Comparison of ENCODE assay signal across 11 cellular contexts in the genomic region with DNA sequence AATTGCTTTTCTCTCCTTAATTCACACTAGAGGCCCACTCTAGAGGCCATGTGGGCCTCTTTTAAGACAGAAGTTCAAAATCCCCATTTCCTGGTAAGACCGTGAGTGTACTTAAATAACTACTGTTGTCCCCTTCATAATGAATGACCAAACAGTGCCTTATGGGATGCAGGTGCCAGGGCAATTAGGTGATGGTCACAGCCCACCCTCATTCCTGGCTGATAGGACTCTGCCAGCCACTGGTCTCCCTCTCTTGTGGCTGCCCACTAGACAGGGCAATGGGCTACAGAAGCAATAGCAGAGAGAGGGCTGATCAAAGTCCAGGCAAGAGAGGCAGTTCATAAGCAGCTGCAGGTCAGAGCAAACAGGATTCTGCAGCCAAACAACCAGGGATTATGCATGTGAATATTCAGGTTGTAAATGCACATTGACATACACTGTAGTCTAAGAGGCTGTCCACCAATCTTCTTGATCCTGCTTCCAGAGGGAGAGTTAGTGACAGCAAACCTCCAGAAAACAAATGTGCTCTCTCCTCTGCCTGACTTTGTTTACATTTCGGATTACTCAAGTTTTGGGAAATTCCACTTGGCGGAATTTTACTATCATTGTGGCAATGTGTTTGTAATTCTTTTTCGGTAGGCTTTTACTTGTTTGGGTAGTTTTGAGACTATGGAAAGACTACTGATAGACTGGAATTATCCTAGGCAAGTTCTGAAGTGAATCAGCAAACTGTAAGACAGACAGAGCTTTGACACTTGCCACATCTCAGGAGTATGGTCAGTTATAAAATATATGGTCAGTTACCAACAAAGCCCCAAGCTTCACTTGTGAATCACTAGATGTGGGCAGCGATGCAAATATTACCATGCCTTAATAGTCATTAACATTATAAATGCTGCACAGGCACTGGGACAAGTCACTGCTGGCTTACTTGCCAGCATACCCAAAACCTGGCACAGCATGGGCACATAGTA. TPM values are rescaled to one million over a fixed set of nuclear protein-coding genes. Genes with fewer than 3 reads are reported as not detected.
DNase-seq lines count a peak whose midpoint lies in the region; ATAC-seq and TF ChIP-seq lines count a peak whose summit lies in the region.
"Had no signal": no experiment of that assay in that cellular context is flagged by ENCODE, and none has a peak within 500 bp of the region (broad histone marks: within the 10 kb centered on the region; RNA-seq: fewer than 3 reads in every experiment).

No MANE protein-coding gene starts in this region.

- H3K4me1 ChIP-seq in skeletal muscle satellite cell (ENCODE audit: control insufficient read depth, insufficient read depth, low read length): peaks cover 57% of the 10 kb centered on the region

- H3K4me3 ChIP-seq in foreskin fibroblast (ENCODE audit: low read depth in 1 of 2, low read length in 2 of 2) (no peak overlapping the region), skeletal muscle satellite cell (ENCODE audit: low read length) (peak overlapping the region; percentile 14)

- no peaks in the 10 kb centered on the region for H3K27me3 ChIP-seq in skeletal muscle satellite cell (ENCODE audit: control insufficient read depth, insufficient read depth, low read length)

- peak; percentile 21; the same call in 2 of the 3 replicates for ATAC-seq in SK-N-SH treated with all-trans-retinoic acid at 6 μM for 48 hours
- ATAC-seq in HG03135 (IDR thresholded peaks at IDR 0.05; ENCODE audit: unreplicated experiment): no peak

- peak; percentile 17 for DNase-seq in H4 (ENCODE audit: low spot score)
- peak; percentile 54 to 66 for DNase-seq in foreskin fibroblast
- no peak for DNase-seq in DMS 273 treated with DMSO at 0.1 percent for 48 hours (lab: John Stamatoyannopoulos, UW)
- DNase-seq in NCI-H128 (lab: John Stamatoyannopoulos, UW; ENCODE audit: unreplicated experiment): no peak
- no peak for DNase-seq in NCI-H1048 (lab: John Stamatoyannopoulos, UW)
- DNase-seq: GDM1, immature natural killer cell, NCI-H524 treated with DMSO at 0.1 percent for 48 hours had no signal

- no peaks in the 10 kb centered on the region for H3K36me3 ChIP-seq in skeletal muscle satellite cell (ENCODE audit: insufficient read depth, low read length)

- H3K9ac ChIP-seq in skeletal muscle satellite cell (ENCODE audit: low read depth, low read length): peak overlapping the region; percentile 13

- no peaks in the 10 kb centered on the region for H3K9me3 ChIP-seq in skeletal muscle satellite cell (replicated peaks; ENCODE audit: low read length)

- peak overlapping the region; percentile 54 for H3K4me2 ChIP-seq in skeletal muscle satellite cell (ENCODE audit: low read length)

- no peak for TF ChIP-seq CTCF in foreskin fibroblast (IDR thresholded peaks at IDR 0.05; ENCODE audit: low read depth, low read length)

TF ChIP-seq in SK-N-SH treated with all-trans-retinoic acid at 6 μM for 48 hours, 23 proteins besides CTCF, POLR2A, EP300 and RAD21:
- TF ChIP-seq ZFP3 (CRISPR knock-in tag; IDR thresholded peaks at IDR 0.05) (no peak), CSDC2 (CRISPR knock-in tag; IDR thresholded peaks at IDR 0.05) (no peak), ISL1 (CRISPR knock-in tag; IDR thresholded peaks at IDR 0.05) (no peak)
- TF ChIP-seq, protein P1, sequence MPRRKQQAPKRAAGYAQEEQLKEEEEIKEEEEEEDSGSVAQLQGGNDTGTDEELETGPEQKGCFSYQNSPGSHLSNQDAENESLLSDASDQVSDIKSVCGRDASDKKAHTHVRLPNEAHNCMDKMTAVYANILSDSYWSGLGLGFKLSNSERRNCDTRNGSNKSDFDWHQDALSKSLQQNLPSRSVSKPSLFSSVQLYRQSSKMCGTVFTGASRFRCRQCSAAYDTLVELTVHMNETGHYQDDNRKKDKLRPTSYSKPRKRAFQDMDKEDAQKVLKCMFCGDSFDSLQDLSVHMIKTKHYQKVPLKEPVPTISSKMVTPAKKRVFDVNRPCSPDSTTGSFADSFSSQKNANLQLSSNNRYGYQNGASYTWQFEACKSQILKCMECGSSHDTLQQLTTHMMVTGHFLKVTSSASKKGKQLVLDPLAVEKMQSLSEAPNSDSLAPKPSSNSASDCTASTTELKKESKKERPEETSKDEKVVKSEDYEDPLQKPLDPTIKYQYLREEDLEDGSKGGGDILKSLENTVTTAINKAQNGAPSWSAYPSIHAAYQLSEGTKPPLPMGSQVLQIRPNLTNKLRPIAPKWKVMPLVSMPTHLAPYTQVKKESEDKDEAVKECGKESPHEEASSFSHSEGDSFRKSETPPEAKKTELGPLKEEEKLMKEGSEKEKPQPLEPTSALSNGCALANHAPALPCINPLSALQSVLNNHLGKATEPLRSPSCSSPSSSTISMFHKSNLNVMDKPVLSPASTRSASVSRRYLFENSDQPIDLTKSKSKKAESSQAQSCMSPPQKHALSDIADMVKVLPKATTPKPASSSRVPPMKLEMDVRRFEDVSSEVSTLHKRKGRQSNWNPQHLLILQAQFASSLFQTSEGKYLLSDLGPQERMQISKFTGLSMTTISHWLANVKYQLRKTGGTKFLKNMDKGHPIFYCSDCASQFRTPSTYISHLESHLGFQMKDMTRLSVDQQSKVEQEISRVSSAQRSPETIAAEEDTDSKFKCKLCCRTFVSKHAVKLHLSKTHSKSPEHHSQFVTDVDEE (CRISPR knock-in tag; IDR thresholded peaks at IDR 0.05): no peak
- TF ChIP-seq, protein P2, sequence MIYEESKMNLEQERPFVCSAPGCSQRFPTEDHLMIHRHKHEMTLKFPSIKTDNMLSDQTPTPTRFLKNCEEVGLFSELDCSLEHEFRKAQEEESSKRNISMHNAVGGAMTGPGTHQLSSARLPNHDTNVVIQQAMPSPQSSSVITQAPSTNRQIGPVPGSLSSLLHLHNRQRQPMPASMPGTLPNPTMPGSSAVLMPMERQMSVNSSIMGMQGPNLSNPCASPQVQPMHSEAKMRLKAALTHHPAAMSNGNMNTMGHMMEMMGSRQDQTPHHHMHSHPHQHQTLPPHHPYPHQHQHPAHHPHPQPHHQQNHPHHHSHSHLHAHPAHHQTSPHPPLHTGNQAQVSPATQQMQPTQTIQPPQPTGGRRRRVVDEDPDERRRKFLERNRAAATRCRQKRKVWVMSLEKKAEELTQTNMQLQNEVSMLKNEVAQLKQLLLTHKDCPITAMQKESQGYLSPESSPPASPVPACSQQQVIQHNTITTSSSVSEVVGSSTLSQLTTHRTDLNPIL (CRISPR knock-in tag; IDR thresholded peaks at IDR 0.05; ENCODE audit: low read depth): no peak

RNA-seq across cellular contexts. Expression of a gene that starts 12.8 kb away (rescaled TPM):
- total RNA-seq in H4 (2014; rRNA removed; shearing (Covaris generic)): 20.7 and 24.4 TPM in 2 replicates
- total RNA-seq in skeletal muscle satellite cell (2012; rRNA removed): 26.4 and 28.9 TPM in 2 replicates

Comparison
In these comparisons a context has a peak if more than half of its experiments do, and no peak if none do; other contexts are left out.
1. DNase-seq: peak in H4 (single experiment) and foreskin fibroblast (2 of 2); none in DMS 273 treated with DMSO at 0.1 percent for 48 hours (single experiment), NCI-H128 (single experiment) and NCI-H1048 (single experiment).